In genomic region chr21:33396436-33396835, GRCh38 we compare ENCODE assay signal across 2 cellular contexts.
TF ChIP-seq lines count a peak whose summit lies in the region.

No MANE protein-coding gene starts in this region.

TF ChIP-seq in SK-N-SH, 30 proteins besides CTCF, POLR2A, EP300 and RAD21 (continued from another document):
- TF ChIP-seq NFIC (IDR thresholded peaks at IDR 0.05; ENCODE audit: borderline replicate concordance) (peak; percentile 33; the same call in 1 of the 2 replicates), GABPA (IDR thresholded peaks at IDR 0.05; ENCODE audit: low read depth) (no peak), PBX3 (IDR thresholded peaks at IDR 0.05) (no peak)
TF ChIP-seq in SK-N-SH: peak in this region for 1.

TF ChIP-seq in SK-N-SH treated with all-trans-retinoic acid at 6 μM for 48 hours, 23 proteins besides CTCF, POLR2A, EP300 and RAD21:
- TF ChIP-seq, protein P1, sequence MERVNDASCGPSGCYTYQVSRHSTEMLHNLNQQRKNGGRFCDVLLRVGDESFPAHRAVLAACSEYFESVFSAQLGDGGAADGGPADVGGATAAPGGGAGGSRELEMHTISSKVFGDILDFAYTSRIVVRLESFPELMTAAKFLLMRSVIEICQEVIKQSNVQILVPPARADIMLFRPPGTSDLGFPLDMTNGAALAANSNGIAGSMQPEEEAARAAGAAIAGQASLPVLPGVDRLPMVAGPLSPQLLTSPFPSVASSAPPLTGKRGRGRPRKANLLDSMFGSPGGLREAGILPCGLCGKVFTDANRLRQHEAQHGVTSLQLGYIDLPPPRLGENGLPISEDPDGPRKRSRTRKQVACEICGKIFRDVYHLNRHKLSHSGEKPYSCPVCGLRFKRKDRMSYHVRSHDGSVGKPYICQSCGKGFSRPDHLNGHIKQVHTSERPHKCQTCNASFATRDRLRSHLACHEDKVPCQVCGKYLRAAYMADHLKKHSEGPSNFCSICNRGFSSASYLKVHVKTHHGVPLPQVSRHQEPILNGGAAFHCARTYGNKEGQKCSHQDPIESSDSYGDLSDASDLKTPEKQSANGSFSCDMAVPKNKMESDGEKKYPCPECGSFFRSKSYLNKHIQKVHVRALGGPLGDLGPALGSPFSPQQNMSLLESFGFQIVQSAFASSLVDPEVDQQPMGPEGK (CRISPR knock-in tag; IDR thresholded peaks at IDR 0.05; ENCODE audit: borderline replicate concordance): no peak
- TF ChIP-seq ZFP30 (CRISPR knock-in tag; IDR thresholded peaks at IDR 0.05) (no peak), SNAI2 (CRISPR knock-in tag; IDR thresholded peaks at IDR 0.05) (no peak), ZC3H10 (CRISPR knock-in tag; IDR thresholded peaks at IDR 0.05) (no peak), ZNF565 (CRISPR knock-in tag; conservative IDR thresholded peaks at IDR 0.05; ENCODE audit: low read depth) (no peak), ARNTL (CRISPR knock-in tag; IDR thresholded peaks at IDR 0.05; ENCODE audit: borderline replicate concordance, low read depth) (no peak), ZNF70 (CRISPR knock-in tag; IDR thresholded peaks at IDR 0.05) (no peak), ISL1 (CRISPR knock-in tag; IDR thresholded peaks at IDR 0.05) (no peak), GLIS3 (CRISPR knock-in tag; IDR thresholded peaks at IDR 0.05) (no peak), PPARA (CRISPR knock-in tag; IDR thresholded peaks at IDR 0.05; ENCODE audit: borderline replicate concordance) (no peak), TCF4 (CRISPR knock-in tag; IDR thresholded peaks at IDR 0.05; ENCODE audit: borderline replicate concordance) (no peak), CSRNP3 (CRISPR knock-in tag; IDR thresholded peaks at IDR 0.05) (no peak)
- TF ChIP-seq, protein P2, sequence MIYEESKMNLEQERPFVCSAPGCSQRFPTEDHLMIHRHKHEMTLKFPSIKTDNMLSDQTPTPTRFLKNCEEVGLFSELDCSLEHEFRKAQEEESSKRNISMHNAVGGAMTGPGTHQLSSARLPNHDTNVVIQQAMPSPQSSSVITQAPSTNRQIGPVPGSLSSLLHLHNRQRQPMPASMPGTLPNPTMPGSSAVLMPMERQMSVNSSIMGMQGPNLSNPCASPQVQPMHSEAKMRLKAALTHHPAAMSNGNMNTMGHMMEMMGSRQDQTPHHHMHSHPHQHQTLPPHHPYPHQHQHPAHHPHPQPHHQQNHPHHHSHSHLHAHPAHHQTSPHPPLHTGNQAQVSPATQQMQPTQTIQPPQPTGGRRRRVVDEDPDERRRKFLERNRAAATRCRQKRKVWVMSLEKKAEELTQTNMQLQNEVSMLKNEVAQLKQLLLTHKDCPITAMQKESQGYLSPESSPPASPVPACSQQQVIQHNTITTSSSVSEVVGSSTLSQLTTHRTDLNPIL (CRISPR knock-in tag; IDR thresholded peaks at IDR 0.05; ENCODE audit: low read depth): no peak
- TF ChIP-seq, protein P3, sequence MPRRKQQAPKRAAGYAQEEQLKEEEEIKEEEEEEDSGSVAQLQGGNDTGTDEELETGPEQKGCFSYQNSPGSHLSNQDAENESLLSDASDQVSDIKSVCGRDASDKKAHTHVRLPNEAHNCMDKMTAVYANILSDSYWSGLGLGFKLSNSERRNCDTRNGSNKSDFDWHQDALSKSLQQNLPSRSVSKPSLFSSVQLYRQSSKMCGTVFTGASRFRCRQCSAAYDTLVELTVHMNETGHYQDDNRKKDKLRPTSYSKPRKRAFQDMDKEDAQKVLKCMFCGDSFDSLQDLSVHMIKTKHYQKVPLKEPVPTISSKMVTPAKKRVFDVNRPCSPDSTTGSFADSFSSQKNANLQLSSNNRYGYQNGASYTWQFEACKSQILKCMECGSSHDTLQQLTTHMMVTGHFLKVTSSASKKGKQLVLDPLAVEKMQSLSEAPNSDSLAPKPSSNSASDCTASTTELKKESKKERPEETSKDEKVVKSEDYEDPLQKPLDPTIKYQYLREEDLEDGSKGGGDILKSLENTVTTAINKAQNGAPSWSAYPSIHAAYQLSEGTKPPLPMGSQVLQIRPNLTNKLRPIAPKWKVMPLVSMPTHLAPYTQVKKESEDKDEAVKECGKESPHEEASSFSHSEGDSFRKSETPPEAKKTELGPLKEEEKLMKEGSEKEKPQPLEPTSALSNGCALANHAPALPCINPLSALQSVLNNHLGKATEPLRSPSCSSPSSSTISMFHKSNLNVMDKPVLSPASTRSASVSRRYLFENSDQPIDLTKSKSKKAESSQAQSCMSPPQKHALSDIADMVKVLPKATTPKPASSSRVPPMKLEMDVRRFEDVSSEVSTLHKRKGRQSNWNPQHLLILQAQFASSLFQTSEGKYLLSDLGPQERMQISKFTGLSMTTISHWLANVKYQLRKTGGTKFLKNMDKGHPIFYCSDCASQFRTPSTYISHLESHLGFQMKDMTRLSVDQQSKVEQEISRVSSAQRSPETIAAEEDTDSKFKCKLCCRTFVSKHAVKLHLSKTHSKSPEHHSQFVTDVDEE (CRISPR knock-in tag; IDR thresholded peaks at IDR 0.05): no peak
- TF ChIP-seq, protein P4, sequence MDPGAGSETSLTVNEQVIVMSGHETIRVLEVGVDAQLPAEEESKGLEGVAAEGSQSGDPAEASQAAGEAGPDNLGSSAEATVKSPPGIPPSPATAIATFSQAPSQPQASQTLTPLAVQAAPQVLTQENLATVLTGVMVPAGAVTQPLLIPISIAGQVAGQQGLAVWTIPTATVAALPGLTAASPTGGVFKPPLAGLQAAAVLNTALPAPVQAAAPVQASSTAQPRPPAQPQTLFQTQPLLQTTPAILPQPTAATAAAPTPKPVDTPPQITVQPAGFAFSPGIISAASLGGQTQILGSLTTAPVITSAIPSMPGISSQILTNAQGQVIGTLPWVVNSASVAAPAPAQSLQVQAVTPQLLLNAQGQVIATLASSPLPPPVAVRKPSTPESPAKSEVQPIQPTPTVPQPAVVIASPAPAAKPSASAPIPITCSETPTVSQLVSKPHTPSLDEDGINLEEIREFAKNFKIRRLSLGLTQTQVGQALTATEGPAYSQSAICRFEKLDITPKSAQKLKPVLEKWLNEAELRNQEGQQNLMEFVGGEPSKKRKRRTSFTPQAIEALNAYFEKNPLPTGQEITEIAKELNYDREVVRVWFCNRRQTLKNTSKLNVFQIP (CRISPR knock-in tag; IDR thresholded peaks at IDR 0.05; ENCODE audit: borderline replicate concordance, low read depth): no peak
